ENCODE assay signal across 19 cellular contexts in genomic region chr10:57960406-57960805, GRCh38.
"Had no signal": no experiment of that assay in that cellular context is flagged by ENCODE, and none has a peak within 500 bp of the region (broad histone marks: within the 10 kb centered on the region; RNA-seq: fewer than 3 reads in every experiment).

No MANE protein-coding gene starts in this region.

- H3K36me3 ChIP-seq: Peyer's patch, SJCRH30 had no signal

- H3K9me3 ChIP-seq: Peyer's patch, SJCRH30 had no signal

- H3K4me1 ChIP-seq: Peyer's patch, SJCRH30 had no signal

- H3K4me3 ChIP-seq: Peyer's patch, SJCRH30 had no signal

- DNase-seq: KBM-7; MV-4-11; NCI-H1048; NCI-H1105; NCI-H1417; NCI-H1436 treated with DMSO at 0.1 percent for 48 hours; NCI-H1694; NCI-H1930; NCI-H2081; NCI-H2107; NCI-H2227 treated with DMSO at 0.1 percent for 48 hours; NCI-H524; NCI-H526 treated with DMSO at 0.1 percent for 48 hours; NCI-H774; NK-92 treated with Interleukin-12 subunit alpha and Interleukin-12 subunit beta, amount 100 ng/mL, for 24 hours; PC-3; Peyer's patch; SHP77 treated with DMSO at 0.1 percent for 48 hours; SJCRH30 had no signal

- H3K27me3 ChIP-seq: Peyer's patch, SJCRH30 had no signal

- H3K27ac ChIP-seq: Peyer's patch, SJCRH30 had no signal
